2 cellular contexts compared by ENCODE assay signal in the genomic region with DNA sequence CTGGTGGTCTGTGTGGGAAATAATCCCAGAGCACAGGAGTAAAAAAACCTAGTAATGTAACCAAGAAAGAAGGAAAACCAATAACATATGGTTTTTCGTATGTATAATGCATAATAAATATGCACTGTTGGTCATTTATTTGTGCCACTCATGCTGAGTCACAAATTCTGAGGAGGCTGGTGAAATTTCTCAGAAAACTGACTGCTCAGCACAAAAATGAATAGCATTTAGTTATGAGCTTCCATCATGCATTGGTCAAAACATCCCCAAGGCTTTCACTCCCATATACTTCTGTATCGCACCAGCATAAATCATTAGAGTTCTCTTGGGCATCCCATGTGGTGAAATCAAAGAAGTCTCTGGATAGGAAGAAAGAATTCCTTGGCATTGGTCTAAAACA.
TF ChIP-seq lines count a peak whose summit lies in the region.

No MANE protein-coding gene starts in this region.

TF ChIP-seq in HepG2, 621 proteins besides CTCF, POLR2A, EP300 and RAD21 (continued from another document):
- TF ChIP-seq, protein P1, sequence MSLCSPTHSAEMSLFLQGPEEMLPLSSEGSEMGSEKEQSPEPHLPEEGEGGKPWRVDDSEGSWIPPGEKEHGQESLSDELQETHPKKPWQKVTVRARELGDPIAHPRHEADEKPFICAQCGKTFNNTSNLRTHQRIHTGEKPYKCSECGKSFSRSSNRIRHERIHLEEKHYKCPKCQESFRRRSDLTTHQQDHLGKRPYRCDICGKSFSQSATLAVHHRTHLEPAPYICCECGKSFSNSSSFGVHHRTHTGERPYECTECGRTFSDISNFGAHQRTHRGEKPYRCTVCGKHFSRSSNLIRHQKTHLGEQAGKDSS (CRISPR knock-in tag; IDR thresholded peaks at IDR 0.05; ENCODE audit: borderline replicate concordance, low read depth): no peak
- TF ChIP-seq, protein P2, sequence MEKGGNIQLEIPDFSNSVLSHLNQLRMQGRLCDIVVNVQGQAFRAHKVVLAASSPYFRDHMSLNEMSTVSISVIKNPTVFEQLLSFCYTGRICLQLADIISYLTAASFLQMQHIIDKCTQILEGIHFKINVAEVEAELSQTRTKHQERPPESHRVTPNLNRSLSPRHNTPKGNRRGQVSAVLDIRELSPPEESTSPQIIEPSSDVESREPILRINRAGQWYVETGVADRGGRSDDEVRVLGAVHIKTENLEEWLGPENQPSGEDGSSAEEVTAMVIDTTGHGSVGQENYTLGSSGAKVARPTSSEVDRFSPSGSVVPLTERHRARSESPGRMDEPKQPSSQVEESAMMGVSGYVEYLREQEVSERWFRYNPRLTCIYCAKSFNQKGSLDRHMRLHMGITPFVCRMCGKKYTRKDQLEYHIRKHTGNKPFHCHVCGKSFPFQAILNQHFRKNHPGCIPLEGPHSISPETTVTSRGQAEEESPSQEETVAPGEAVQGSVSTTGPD (CRISPR knock-in tag; IDR thresholded peaks at IDR 0.05): no peak
- TF ChIP-seq MAFK (conservative IDR thresholded peaks at IDR 0.05 in 1 of 2, IDR thresholded peaks at IDR 0.05 in 1 of 2; ENCODE audit: low read length in 2 of 2) (peak; percentile 54 to 69; a peak in 2 of 4 replicates), CHD2 (IDR thresholded peaks at IDR 0.05; ENCODE audit: low read depth, low read length) (no peak), CEBPB (IDR thresholded peaks at IDR 0.05; ENCODE audit: borderline replicate concordance, low read depth, low read length) (no peak), MAFF (IDR thresholded peaks at IDR 0.05; ENCODE audit: low read depth, low read length) (peak; percentile 45; the same call in 1 of the 2 replicates)
- TF ChIP-seq, protein P3, sequence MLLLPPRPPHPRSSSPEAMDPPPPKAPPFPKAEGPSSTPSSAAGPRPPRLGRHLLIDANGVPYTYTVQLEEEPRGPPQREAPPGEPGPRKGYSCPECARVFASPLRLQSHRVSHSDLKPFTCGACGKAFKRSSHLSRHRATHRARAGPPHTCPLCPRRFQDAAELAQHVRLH (CRISPR knock-in tag; IDR thresholded peaks at IDR 0.05; ENCODE audit: borderline replicate concordance, low read depth): no peak

TF ChIP-seq in A549, 52 proteins besides CTCF, POLR2A, EP300 and RAD21 (continued from another document):
- TF ChIP-seq, protein P4, sequence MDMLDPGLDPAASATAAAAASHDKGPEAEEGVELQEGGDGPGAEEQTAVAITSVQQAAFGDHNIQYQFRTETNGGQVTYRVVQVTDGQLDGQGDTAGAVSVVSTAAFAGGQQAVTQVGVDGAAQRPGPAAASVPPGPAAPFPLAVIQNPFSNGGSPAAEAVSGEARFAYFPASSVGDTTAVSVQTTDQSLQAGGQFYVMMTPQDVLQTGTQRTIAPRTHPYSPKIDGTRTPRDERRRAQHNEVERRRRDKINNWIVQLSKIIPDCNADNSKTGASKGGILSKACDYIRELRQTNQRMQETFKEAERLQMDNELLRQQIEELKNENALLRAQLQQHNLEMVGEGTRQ (IDR thresholded peaks at IDR 0.05): no peak
- no peak for TF ChIP-seq ESRRA (IDR thresholded peaks at IDR 0.05; ENCODE audit: borderline replicate concordance, low read length)
TF ChIP-seq in A549: peak in this region for 1.
